ENCODE assay signal across 9 cellular contexts in genomic region chr11:36702330-36703054, GRCh38.
DNase-seq lines count a peak whose midpoint lies in the region; ATAC-seq, FAIRE-seq and TF ChIP-seq lines count a peak whose summit lies in the region.
"Had no signal": no experiment of that assay in that cellular context is flagged by ENCODE, and none has a peak within 500 bp of the region (broad histone marks: within the 10 kb centered on the region; RNA-seq: fewer than 3 reads in every experiment).

No MANE protein-coding gene starts in this region.

- no peaks in the 10 kb centered on the region for H3K9me3 ChIP-seq in GM12878 (replicated peaks; ENCODE audit: control insufficient read depth, insufficient read depth, low read length)
- H3K9me3 ChIP-seq in iPS DF 6.9 (ENCODE audit: control insufficient read depth, insufficient read depth, low read length) = no peaks in the 10 kb centered on the region

- SMC1A ChIA-PET in GM12878 (lab: Charles Lee; ENCODE audit: uncharacterized antibody, unreplicated experiment) = interaction anchor here (0.9 to 3.9 kb wide), 10 partner anchors 8 to 139 kb away, joined by 3 to 66 read pairs (median 4); no protein-coding TSS in a partner anchor

- peak; percentile 65 for DNase-seq in Daoy (ENCODE audit: low read depth)
- peak; percentile 59 for DNase-seq in GM20000 (ENCODE audit: low spot score)
- DNase-seq in NCI-H524 (lab: John Stamatoyannopoulos, UW) = peak; percentile 43 to 72
- DNase-seq in GM12878 (ENCODE audit: low read depth, low spot score) = peak; percentile 41
- peak; percentile 77 for DNase-seq in iPS DF 6.9 (ENCODE audit: low read depth, low spot score)
- DNase-seq in stimulated activated naive B cell treated with anti-CD40 and anti-IgM and Interleukin-4, amounts not matched to agents 10 μg/mL and 1 μg/mL and 100 μg/mL, for 72 hours = no peak
- no peak for DNase-seq in activated T-cell treated with anti-CD3 and anti-CD28 coated beads, Interleukin-2, amount 50 U/mL, for 48 hours

- no peak for TF ChIP-seq POLR2A in GM12878 (IDR thresholded peaks at IDR 0.05; ENCODE audit: low read depth, low read length)

- no peak overlapping the region for H3K4me3 ChIP-seq in GM12878
- no peak overlapping the region for H3K4me3 ChIP-seq in iPS DF 6.9 (ENCODE audit: low read length)

- no peaks in the 10 kb centered on the region for H3K79me2 ChIP-seq in GM12878 (ENCODE audit: control insufficient read depth, insufficient read depth, low read length)

- no peaks in the 10 kb centered on the region for H3K4me1 Mint-ChIP-seq in stimulated activated naive B cell treated with anti-CD40 and anti-IgM and Interleukin-4, amounts not matched to agents 10 μg/mL and 1 μg/mL and 100 μg/mL, for 72 hours

- H3K27me3 ChIP-seq in GM12878 (replicated peaks in 1 of 2; ENCODE audit: control insufficient read depth in 2 of 2, insufficient read depth in 2 of 2, low read length in 1 of 2) (no peaks in the 10 kb centered on the region), iPS DF 6.9 (ENCODE audit: control insufficient read depth, insufficient read depth, low read length) (no peaks in the 10 kb centered on the region)

- TF ChIP-seq CTCF in GM20000 (IDR thresholded peaks at IDR 0.05; ENCODE audit: extremely low read depth, missing control alignments) (peak; percentile 78), GM12878 (IDR thresholded peaks at IDR 0.05 in 2 of 3, conservative IDR thresholded peaks at IDR 0.05 in 1 of 3; ENCODE audit: control insufficient read depth in 2 of 3, extremely low read depth in 1 of 3, insufficient read depth in 1 of 3, low read depth in 3 of 3, low read length in 3 of 3) (peak; percentile 72 to 96 (median 90))

- no peaks in the 10 kb centered on the region for H3K9me3 Mint-ChIP-seq in stimulated activated naive B cell treated with anti-CD40 and anti-IgM and Interleukin-4, amounts not matched to agents 10 μg/mL and 1 μg/mL and 100 μg/mL, for 72 hours
- H3K9me3 Mint-ChIP-seq: stimulated activated naive CD8-positive, alpha-beta T cell treated with anti-CD3 and anti-CD28 coated beads, Interleukin-15, Interleukin-2, amounts not matched to agents 100 ng/mL and 50 ng/mL, for 24 hours had no signal

- peak; percentile 97 for TF ChIP-seq RAD21 in GM12878 (IDR thresholded peaks at IDR 0.05; ENCODE audit: insufficient read depth, low read depth, low read length)

- no peak overlapping the region for H3K4me3 Mint-ChIP-seq in stimulated activated naive B cell treated with anti-CD40 and anti-IgM and Interleukin-4, amounts not matched to agents 10 μg/mL and 1 μg/mL and 100 μg/mL, for 72 hours
- H3K4me3 Mint-ChIP-seq: stimulated activated naive CD8-positive, alpha-beta T cell treated with anti-CD3 and anti-CD28 coated beads, Interleukin-15, Interleukin-2, amounts not matched to agents 100 ng/mL and 50 ng/mL, for 24 hours had no signal

- no TSS peak for BruUV-seq in GM12878 (replicated peaks; lab: Mats Ljungman, UMichigan)

- RAD21 ChIA-PET in GM12878 (lab: Charles Lee; ENCODE audit: unreplicated experiment) = interaction anchor here (0.7 to 3.6 kb wide), 8 partner anchors 26 to 167 kb away, joined by 3 to 59 read pairs (median 6); no protein-coding TSS in a partner anchor

- in situ Hi-C loops in GM12878 (cut with MboI) = no loop called here

- H3K9ac ChIP-seq in GM12878 (ENCODE audit: control insufficient read depth, insufficient read depth, low read length) = no peak overlapping the region

- WGBS in GM12878 (ENCODE audit: insufficient coverage, insufficient replicate concordance, low lambda C conversion rate, missing lambda C conversion rate) = 28% methylated on average over 5 of the region's 5 CpGs
- WGBS in iPS DF 6.9 (ENCODE audit: insufficient coverage, insufficient read length) = no CpG with 5 or more reads among the region's 5 CpGs

- ATAC-seq in HG03469 (IDR thresholded peaks at IDR 0.05; ENCODE audit: unreplicated experiment) (peak; percentile 63), GM12878 (peak; percentile 94)
- peak; percentile 80 to 85 for ATAC-seq in stimulated activated naive B cell treated with anti-CD40 and anti-IgM and Interleukin-4, amounts not matched to agents 10 μg/mL and 1 μg/mL and 100 μg/mL, for 72 hours (replicated peaks)

- H3K27ac ChIP-seq in GM12878 (ENCODE audit: control insufficient read depth, insufficient read depth) (no peak overlapping the region), iPS DF 6.9 (ENCODE audit: low read length) (no peak overlapping the region)

- peak; percentile 38 for FAIRE-seq in GM12878 (lab: Jason Lieb, UNC)

- intact Hi-C loops in GM12878 (cut with micrococcal nuclease; ENCODE audit: unreplicated experiment) = loop anchor here (1.0 to 2.0 kb wide), 2 partner anchors 45 to 116 kb away; no protein-coding TSS in a partner anchor

- H3K36me3 ChIP-seq in GM12878 (ENCODE audit: control insufficient read depth in 2 of 2, insufficient read depth in 2 of 2, low read length in 1 of 2) (no peaks in the 10 kb centered on the region), iPS DF 6.9 (ENCODE audit: control insufficient read depth, insufficient read depth, low read length) (no peaks in the 10 kb centered on the region)

- no peak for TF ChIP-seq EP300 in GM12878 (IDR thresholded peaks at IDR 0.05; ENCODE audit: borderline replicate concordance in 1 of 2, control insufficient read depth in 1 of 2, low read depth in 2 of 2, low read length in 2 of 2)

- H3K36me3 Mint-ChIP-seq in stimulated activated naive B cell treated with anti-CD40 and anti-IgM and Interleukin-4, amounts not matched to agents 10 μg/mL and 1 μg/mL and 100 μg/mL, for 72 hours = no peaks in the 10 kb centered on the region

- peak overlapping the region; percentile 61 for H2AFZ ChIP-seq in GM12878 (ENCODE audit: control insufficient read depth, low read depth, low read length)

- peaks cover 5% of the 10 kb centered on the region; the same call in 1 of the 2 replicates for H3K4me1 ChIP-seq in GM12878 (ENCODE audit: control insufficient read depth, insufficient read depth, low read length)
- H3K4me1 ChIP-seq in iPS DF 6.9 (ENCODE audit: control insufficient read depth, insufficient read depth, low read length) = peaks cover 3% of the 10 kb centered on the region

- H3K27ac Mint-ChIP-seq in stimulated activated naive B cell treated with anti-CD40 and anti-IgM and Interleukin-4, amounts not matched to agents 10 μg/mL and 1 μg/mL and 100 μg/mL, for 72 hours = no peak overlapping the region
- H3K27ac Mint-ChIP-seq: stimulated activated naive CD8-positive, alpha-beta T cell treated with anti-CD3 and anti-CD28 coated beads, Interleukin-15, Interleukin-2, amounts not matched to agents 100 ng/mL and 50 ng/mL, for 24 hours had no signal

- peaks cover 0 to 5% of the 10 kb centered on the region in 2 donors for H3K27me3 Mint-ChIP-seq in stimulated activated naive B cell treated with anti-CD40 and anti-IgM and Interleukin-4, amounts not matched to agents 10 μg/mL and 1 μg/mL and 100 μg/mL, for 72 hours

- POLR2A ChIA-PET in GM12878 (lab: Charles Lee) = no interaction called here

- no peaks in the 10 kb centered on the region for H4K20me1 ChIP-seq in GM12878 (ENCODE audit: control insufficient read depth, insufficient read depth)

- peak overlapping the region; percentile 51; the same call in 1 of the 2 replicates for H3K4me2 ChIP-seq in GM12878 (ENCODE audit: control insufficient read depth, insufficient read depth)

- CTCF ChIA-PET in GM12878 (lab: Yijun Ruan, JAX) = interaction anchor here (0.6 to 7.2 kb wide), 18 partner anchors 9 to 409 kb away, joined by 3 to 197 read pairs (median 4); no protein-coding TSS in a partner anchor

TF ChIP-seq in GM12878, 131 proteins besides CTCF, POLR2A, EP300 and RAD21 (continues in another document):
- 0 out of 3 replicates have a peak, but pooled peaks have one; percentile 45 for TF ChIP-seq POU2F2 (IDR thresholded peaks at IDR 0.05; ENCODE audit: borderline replicate concordance, low read depth, low read length)
- no peak for TF ChIP-seq ZZZ3 (IDR thresholded peaks at IDR 0.05; ENCODE audit: control insufficient read depth, insufficient read length, low read depth)
- TF ChIP-seq ZBED1 (IDR thresholded peaks at IDR 0.05; ENCODE audit: borderline replicate concordance) = no peak
- TF ChIP-seq NFIC (IDR thresholded peaks at IDR 0.05; ENCODE audit: low read depth, low read length) = no peak
- no peak for TF ChIP-seq HDGF (IDR thresholded peaks at IDR 0.05)
- TF ChIP-seq BHLHE40 (IDR thresholded peaks at IDR 0.05; ENCODE audit: borderline replicate concordance in 1 of 2, low read depth in 2 of 2, low read length in 1 of 2) = no peak
- TF ChIP-seq POLR2AphosphoS2 (IDR thresholded peaks at IDR 0.05; ENCODE audit: low read depth, low read length) = no peak
- 0 out of 2 replicates have a peak, but pooled peaks have one; percentile 28 for TF ChIP-seq RUNX3 (IDR thresholded peaks at IDR 0.05; ENCODE audit: low read length)
- TF ChIP-seq MXI1 (IDR thresholded peaks at IDR 0.05; ENCODE audit: low read depth, low read length) = no peak
- TF ChIP-seq SMC3 (IDR thresholded peaks at IDR 0.05; ENCODE audit: borderline replicate concordance, low read length) = peak; percentile 98
- TF ChIP-seq SIN3A (IDR thresholded peaks at IDR 0.05; ENCODE audit: low read depth, low read length) = no peak
- 0 out of 2 replicates have a peak, but pooled peaks have one; percentile 16 for TF ChIP-seq SMARCA5 (IDR thresholded peaks at IDR 0.05)
- no peak for TF ChIP-seq NR2C1 (IDR thresholded peaks at IDR 0.05)
- no peak for TF ChIP-seq GABPA (IDR thresholded peaks at IDR 0.05; ENCODE audit: low read depth)
- TF ChIP-seq ZNF274 (IDR thresholded peaks at IDR 0.05; ENCODE audit: insufficient read depth, insufficient read length) = no peak

Comparison
In these comparisons a context has a peak if more than half of its experiments do, and no peak if none do; other contexts are left out.
1. DNase-seq: peak in Daoy (single experiment), GM20000 (single experiment), NCI-H524 (2 of 2), GM12878 (single experiment) and iPS DF 6.9 (single experiment); none in stimulated activated naive B cell treated with anti-CD40 and anti-IgM and Interleukin-4, amounts not matched to agents 10 μg/mL and 1 μg/mL and 100 μg/mL, for 72 hours (single experiment) and activated T-cell treated with anti-CD3 and anti-CD28 coated beads, Interleukin-2, amount 50 U/mL, for 48 hours (0 of 2).
2. Peak in every context shown above with its lines, with median percentiles within 50 percentile points of each other: ATAC-seq.